Comparison of ENCODE assay signal across 27 cellular contexts in the genomic region with DNA sequence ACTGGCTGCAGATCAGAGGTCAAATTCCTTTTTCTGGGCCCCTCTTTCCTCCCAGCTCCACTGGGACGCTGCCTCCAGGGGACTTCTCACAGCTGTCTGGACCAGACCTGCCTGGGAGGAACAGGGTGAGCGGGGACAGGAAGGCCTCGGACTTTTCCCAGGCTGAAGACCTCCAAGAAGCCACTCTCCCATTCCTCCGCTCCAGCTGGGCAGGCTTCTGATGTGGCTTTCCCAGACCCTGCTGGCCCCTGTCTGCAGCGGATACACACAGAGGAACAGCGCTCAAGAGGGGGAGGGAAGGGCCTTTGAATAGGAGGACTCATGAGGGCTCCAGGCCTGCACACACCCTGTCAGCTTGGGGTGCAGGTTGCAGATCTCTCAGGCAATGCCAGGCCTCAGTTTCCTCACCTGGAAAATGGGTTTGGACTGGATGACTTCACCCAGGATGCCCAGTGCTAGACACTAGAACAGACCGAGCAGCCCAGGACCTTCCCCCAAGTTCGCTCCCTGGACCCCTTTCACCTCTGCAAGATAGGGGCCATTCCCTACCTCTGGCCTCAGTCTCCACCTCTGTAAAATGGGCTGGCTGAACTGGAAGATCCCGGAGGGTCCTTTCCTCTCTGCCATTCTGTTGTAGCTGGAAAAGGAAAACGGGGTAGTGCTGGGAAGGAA. TPM values are rescaled to one million over a fixed set of nuclear protein-coding genes. Genes with fewer than 3 reads are reported as not detected.
"Had no signal": no experiment of that assay in that cellular context is flagged by ENCODE, and none has a peak within 500 bp of the region (broad histone marks: within the 10 kb centered on the region; RNA-seq: fewer than 3 reads in every experiment).

No MANE protein-coding gene starts in this region.

- H3K36me3 ChIP-seq: cardiac muscle cell, MG63, Peyer's patch had no signal

- DNase-seq: activated CD4-positive, alpha-beta T cell treated with anti-CD3 and anti-CD28 coated beads, Interleukin-2, amount 10 ng/mL, durations not matched to agents 24 days and 14 days; activated CD4-positive, alpha-beta T cell treated with anti-CD3 and anti-CD28 coated beads, Interleukin-2, amount 50 U/mL, for 4 hours; activated CD8-positive, alpha-beta T cell treated with anti-CD3 and anti-CD28 coated beads for 36 hours; activated effector memory CD4-positive, alpha-beta T cell treated with anti-CD3 and anti-CD28 coated beads, Interleukin-2, amount 50 U/mL, for 16 hours; activated naive CD4-positive, alpha-beta T cell; activated naive CD4-positive, alpha-beta T cell treated with anti-CD3 and anti-CD28 coated beads, Interleukin-2, amount 50 U/mL, for 16 hours; activated naive CD8-positive, alpha-beta T cell treated with anti-CD3 and anti-CD28 coated beads for 36 hours; activated T-cell treated with anti-CD3 and anti-CD28 coated beads, Interleukin-2, amount 50 U/mL, for 1 hour; activated T-cell treated with anti-CD3 and anti-CD28 coated beads, Interleukin-2, amount 50 U/mL, for 72 hours; amniotic stem cell; aorta; Kasumi-1; KG1; MG63; NCI-H1048; NCI-H1105 treated with DMSO at 0.1 percent for 48 hours; NCI-H1436; NCI-H1694 treated with DMSO at 0.1 percent for 48 hours; NCI-H2029; NCI-H345; NCI-H524 treated with DMSO at 0.1 percent for 48 hours; Peyer's patch; RPMI8226 had no signal

- H3K27ac ChIP-seq: cardiac muscle cell, Peyer's patch, SK-N-MC had no signal

- FAIRE-seq: TTC549 had no signal

- H3K27me3 ChIP-seq: cardiac muscle cell, MG63, Peyer's patch had no signal

- ATAC-seq: activated CD8-positive, alpha-beta T cell treated with anti-CD3 and anti-CD28 coated beads for 36 hours; activated T-cell treated with anti-CD3 and anti-CD28 coated beads, Interleukin-2, amount 50 U/mL, for 72 hours; activated T-helper 17 cell treated with anti-CD3 and anti-CD28 coated beads, Interleukin-2, amount 50 U/mL, for 72 hours had no signal

- H3K9me3 ChIP-seq: MG63, Peyer's patch had no signal

- H3K4me3 ChIP-seq: cardiac muscle cell, MG63, Peyer's patch, SK-N-MC had no signal

RNA-seq across cellular contexts. Expression of a gene that starts 36.6 kb away (rescaled TPM):
- total RNA-seq: activated CD8-positive, alpha-beta T cell treated with anti-CD3 and anti-CD28 coated beads for 36 hours; activated naive CD8-positive, alpha-beta T cell treated with anti-CD3 and anti-CD28 coated beads for 36 hours; aorta had no signal

RNA-seq across cellular contexts. Expression of a gene that starts 39.9 kb away (rescaled TPM):
- total RNA-seq: activated CD4-positive, alpha-beta T cell treated with anti-CD3 and anti-CD28 coated beads, Interleukin-2, amount 10 ng/mL, durations not matched to agents 24 days and 14 days; activated CD8-positive, alpha-beta T cell treated with anti-CD3 and anti-CD28 coated beads for 36 hours had no signal
